In the genomic region with DNA sequence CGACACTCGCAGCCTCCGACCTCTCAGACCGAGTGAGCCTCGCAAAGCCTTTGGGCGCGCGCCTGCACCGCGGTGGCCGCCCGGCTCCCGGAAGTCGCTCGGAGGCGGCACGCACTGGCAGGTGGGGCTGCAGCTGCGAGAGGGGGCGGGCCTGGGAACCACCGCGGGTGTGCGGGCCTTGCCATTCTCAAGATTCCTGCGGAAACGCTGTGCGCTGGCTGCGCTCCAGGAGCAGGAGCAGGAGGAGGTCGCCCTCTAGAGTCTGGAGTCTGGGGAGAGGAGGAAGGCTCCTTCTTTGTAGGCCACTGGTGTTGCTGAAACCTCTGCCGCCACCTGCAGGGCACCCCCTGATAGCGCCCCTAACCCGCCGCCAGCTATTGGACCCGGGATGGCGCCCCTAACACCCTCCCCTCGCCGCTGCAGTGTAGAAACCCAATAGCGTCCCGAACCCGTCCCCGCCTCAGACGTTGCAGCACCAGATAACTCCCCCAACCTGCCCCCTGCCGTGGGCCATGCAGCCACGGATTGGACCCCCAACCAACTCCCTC, we compare ENCODE assay signal across 8 cellular contexts.
A peak's percentile ranks its signal among the peaks of the same experiment; 100 is the strongest.
DNase-seq lines count a peak whose midpoint lies in the region; TF ChIP-seq lines count a peak whose summit lies in the region.
"Not testable (repeated sequence)": the region's sequence is repeated elsewhere in the genome, so short reads cannot be mapped to it uniquely, and the experiment has no call there.

No MANE protein-coding gene starts in this region.

- intact Hi-C loops in activated T-helper 2 cell treated with anti-CD3 and anti-CD28 coated beads, Interferon-gamma antibody, Interleukin-2, Interleukin-4, amounts not matched to agents 10 μg/mL and 5 μg/mL and 100 μg/mL, durations not matched to agents 14 hours and 24 hours and 36 hours (cut with micrococcal nuclease); testis (cut with DNase I; ENCODE audit: low total_unique reads): not testable (repeated sequence)

- DNase-seq in GM12865 (ENCODE audit: low read depth) (peak; percentile 64), H7 (peak; percentile 14), KG1 (lab: John Stamatoyannopoulos, UW) (peak; percentile 1), RPMI8226 (peak; percentile 79), fibroblast of villous mesenchyme (ENCODE audit: low read depth) (peak; percentile 22), trophoblast cell (peak; percentile 87 to 88), testis (peak; percentile 72)
- DNase-seq in activated T-helper 2 cell treated with anti-CD3 and anti-CD28 coated beads, Interferon-gamma antibody, Interleukin-2, Interleukin-4, amounts not matched to agents 10 μg/mL and 5 μg/mL and 100 μg/mL, durations not matched to agents 14 hours and 24 hours and 36 hours (ENCODE audit: low spot score) = not testable (repeated sequence)

- H3K4me1 ChIP-seq in trophoblast cell (ENCODE audit: control insufficient read depth in 1 of 2, insufficient read depth in 2 of 2, low read length in 2 of 2); testis: not testable (repeated sequence)

- H3K4me1 Mint-ChIP-seq in activated T-helper 2 cell treated with anti-CD3 and anti-CD28 coated beads, Interferon-gamma antibody, Interleukin-2, Interleukin-4, amounts not matched to agents 10 μg/mL and 5 μg/mL and 100 μg/mL, durations not matched to agents 14 hours and 24 hours and 36 hours (ENCODE audit: low read depth) = not testable (repeated sequence)

- H3K4me3 ChIP-seq in GM12865 (ENCODE audit: low read depth, low read length) (peak overlapping the region; percentile 32), fibroblast of villous mesenchyme (ENCODE audit: low read depth, low read length) (peak overlapping the region; percentile 21), testis (peak overlapping the region; percentile 56 to 63)
- not testable (repeated sequence) for H3K4me3 ChIP-seq in H7 (ENCODE audit: insufficient read depth, low read depth, low read length); trophoblast cell (ENCODE audit: low read depth, low read length)

- TF ChIP-seq POLR2A in testis (IDR thresholded peaks at IDR 0.05) = not testable (repeated sequence)

- not testable (repeated sequence) for H3K9ac ChIP-seq in trophoblast cell (ENCODE audit: low read length)

- H3K36me3 ChIP-seq in H7 (replicated peaks; ENCODE audit: control insufficient read depth, insufficient read depth, low read length); trophoblast cell (ENCODE audit: control insufficient read depth in 1 of 2, insufficient read depth in 2 of 2, low read length in 2 of 2); testis (ENCODE audit: low read depth, missing control alignments): not testable (repeated sequence)

- not testable (repeated sequence) for H2BK5ac ChIP-seq in trophoblast cell (ENCODE audit: low read depth, low read length, poor library complexity)

- TF ChIP-seq CTCF in GM12865 (IDR thresholded peaks at IDR 0.05; ENCODE audit: insufficient read depth, low read depth, low read length, missing control alignments) (peak; percentile 38), testis (IDR thresholded peaks at IDR 0.05) (peak; percentile 7 to 41 (median 18))
- not testable (repeated sequence) for TF ChIP-seq CTCF in fibroblast of villous mesenchyme (IDR thresholded peaks at IDR 0.05; ENCODE audit: insufficient read depth, low read depth, low read length)

- H3K27ac Mint-ChIP-seq in activated T-helper 2 cell treated with anti-CD3 and anti-CD28 coated beads, Interferon-gamma antibody, Interleukin-2, Interleukin-4, amounts not matched to agents 10 μg/mL and 5 μg/mL and 100 μg/mL, durations not matched to agents 14 hours and 24 hours and 36 hours = not testable (repeated sequence)

- not testable (repeated sequence) for H3K18ac ChIP-seq in trophoblast cell (ENCODE audit: low read length)

- H3K4me2 ChIP-seq in trophoblast cell (ENCODE audit: low read length) = not testable (repeated sequence)

- peak overlapping the region; percentile 8 for H3K4me3 Mint-ChIP-seq in activated T-helper 2 cell treated with anti-CD3 and anti-CD28 coated beads, Interferon-gamma antibody, Interleukin-2, Interleukin-4, amounts not matched to agents 10 μg/mL and 5 μg/mL and 100 μg/mL, durations not matched to agents 14 hours and 24 hours and 36 hours (ENCODE audit: low read depth)

- not testable (repeated sequence) for H3K27me3 Mint-ChIP-seq in activated T-helper 2 cell treated with anti-CD3 and anti-CD28 coated beads, Interferon-gamma antibody, Interleukin-2, Interleukin-4, amounts not matched to agents 10 μg/mL and 5 μg/mL and 100 μg/mL, durations not matched to agents 14 hours and 24 hours and 36 hours (ENCODE audit: low read depth)

- H2BK120ac ChIP-seq in trophoblast cell (ENCODE audit: insufficient read depth, low read length, poor library complexity) = not testable (repeated sequence)

- H3K79me1 ChIP-seq in trophoblast cell (ENCODE audit: low read length) = not testable (repeated sequence)

- not testable (repeated sequence) for H2AFZ ChIP-seq in trophoblast cell (ENCODE audit: insufficient read depth, low read length, poor library complexity)

- not testable (repeated sequence) for H3K4ac ChIP-seq in trophoblast cell (ENCODE audit: low read depth, low read length)

- not testable (repeated sequence) for H2BK12ac ChIP-seq in trophoblast cell (ENCODE audit: low read length)

- H3K27me3 ChIP-seq in H7 (ENCODE audit: control insufficient read depth, insufficient read depth, low read length); trophoblast cell (ENCODE audit: insufficient read depth, low read length); testis: not testable (repeated sequence)

- not testable (repeated sequence) for H4K8ac ChIP-seq in trophoblast cell (ENCODE audit: low read depth, low read length)

- not testable (repeated sequence) for H4K91ac ChIP-seq in trophoblast cell (ENCODE audit: low read depth, low read length)

- peak overlapping the region; percentile 54 for H4K12ac ChIP-seq in trophoblast cell (ENCODE audit: low read depth, low read length)

- H2AK5ac ChIP-seq in trophoblast cell (ENCODE audit: low read length) = not testable (repeated sequence)

- H3K9me3 Mint-ChIP-seq in activated T-helper 2 cell treated with anti-CD3 and anti-CD28 coated beads, Interferon-gamma antibody, Interleukin-2, Interleukin-4, amounts not matched to agents 10 μg/mL and 5 μg/mL and 100 μg/mL, durations not matched to agents 14 hours and 24 hours and 36 hours = not testable (repeated sequence)

- not testable (repeated sequence) for H3K36me3 Mint-ChIP-seq in activated T-helper 2 cell treated with anti-CD3 and anti-CD28 coated beads, Interferon-gamma antibody, Interleukin-2, Interleukin-4, amounts not matched to agents 10 μg/mL and 5 μg/mL and 100 μg/mL, durations not matched to agents 14 hours and 24 hours and 36 hours (ENCODE audit: low read depth)

- no CpG with 5 or more reads among the region's 42 CpGs for WGBS in trophoblast cell (ENCODE audit: extremely low coverage, insufficient coverage, insufficient read length)
- WGBS in testis, 2 donors = 4 to 9% methylated on average over 9 to 42 of the region's 42 CpGs

- not testable (repeated sequence) for H3K9me3 ChIP-seq in trophoblast cell (ENCODE audit: insufficient read depth, low read depth, low read length); testis

- not testable (repeated sequence) for H3K14ac ChIP-seq in trophoblast cell (ENCODE audit: low read length)

- H3K27ac ChIP-seq in trophoblast cell (ENCODE audit: low read depth, low read length); testis: not testable (repeated sequence)

- not testable (repeated sequence) for H3K23ac ChIP-seq in trophoblast cell (ENCODE audit: low read length)

- not testable (repeated sequence) for H3K79me2 ChIP-seq in trophoblast cell (ENCODE audit: control insufficient read depth, insufficient read depth, low read length, poor library complexity)
